Comparison of ENCODE assay signal across 23 cellular contexts in the genomic region with DNA sequence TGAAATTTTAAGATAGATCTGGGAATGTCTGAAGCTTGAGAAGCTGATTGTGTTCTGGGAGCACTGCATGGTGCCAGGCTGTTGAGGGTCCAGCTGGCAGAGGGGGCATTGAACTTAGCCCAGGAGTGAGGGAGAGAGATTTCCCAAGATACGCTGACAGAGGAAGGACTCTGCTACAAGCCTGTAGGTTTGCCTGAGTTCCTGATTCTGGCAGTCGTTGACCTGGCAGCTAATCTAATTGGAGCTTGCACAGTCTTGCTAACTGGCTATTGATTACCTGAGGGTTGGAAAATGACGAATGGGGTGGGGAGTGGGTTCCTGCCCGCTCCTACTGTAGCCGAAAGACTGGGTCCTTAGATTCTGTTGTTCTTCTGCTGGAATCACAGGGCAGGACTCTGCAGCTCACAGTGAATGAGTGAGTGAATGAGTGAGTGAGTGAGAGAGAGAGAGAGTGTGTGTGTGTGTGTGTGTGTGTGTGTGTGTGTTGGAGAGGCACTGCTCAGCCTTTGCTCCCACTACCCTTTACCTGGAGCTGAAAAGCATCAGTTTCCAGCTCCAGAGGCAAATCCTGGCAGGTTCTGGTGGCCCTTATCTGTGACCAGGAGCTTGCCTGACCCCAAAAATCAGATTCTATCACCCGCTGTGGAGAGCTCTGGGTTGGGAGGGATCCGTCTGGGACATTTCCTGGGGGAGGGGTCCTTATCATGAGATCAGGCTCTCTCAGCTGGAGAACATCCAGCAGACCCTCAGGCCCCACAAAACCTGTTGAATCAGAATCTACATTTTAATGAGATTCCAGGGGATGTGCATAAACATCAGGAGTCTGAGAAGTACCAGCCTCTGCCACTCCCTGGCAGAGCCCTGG. TPM values are rescaled to one million over a fixed set of nuclear protein-coding genes. Genes with fewer than 3 reads are reported as not detected.
A peak's percentile ranks its signal among the peaks of the same experiment; 100 is the strongest.
DNase-seq lines count a peak whose midpoint lies in the region; ATAC-seq, FAIRE-seq and TF ChIP-seq lines count a peak whose summit lies in the region.
"Had no signal": no experiment of that assay in that cellular context is flagged by ENCODE, and none has a peak within 500 bp of the region (broad histone marks: within the 10 kb centered on the region; RNA-seq: fewer than 3 reads in every experiment).

No MANE protein-coding gene starts in this region.

- no peak overlapping the region; the same call in 1 of the 2 replicates for H2BK5ac ChIP-seq in H1 (ENCODE audit: low read depth, low read length)
- H2BK5ac ChIP-seq in neuronal stem cell (ENCODE audit: low read length), result no peak overlapping the region

- FAIRE-seq in H1 (lab: Jason Lieb, UNC), result no peak

- H3K4me1 ChIP-seq in HEK293 (ENCODE audit: control insufficient read depth, insufficient read depth, low read length) (no peaks in the 10 kb centered on the region), H1 (replicated peaks in 1 of 4; ENCODE audit: control insufficient read depth in 3 of 4, insufficient read depth in 4 of 4, low read length in 3 of 4) (peaks cover 0 to 10% (median 4%) of the 10 kb centered on the region in 4 experiments; a peak in 6 of 7 replicates), neuronal stem cell (ENCODE audit: control insufficient read depth in 2 of 2, insufficient read depth in 1 of 2, low read depth in 1 of 2, low read length in 2 of 2) (peaks cover 0 to 3% of the 10 kb centered on the region in 2 donors)

- H3K9ac ChIP-seq in H1 (replicated peaks in 1 of 4; ENCODE audit: extremely low read depth in 1 of 4, low read depth in 3 of 4, low read length in 3 of 4), result peak overlapping the region in 1 of 4 experiments; percentile 56; a peak in 2 of 7 replicates
- H3K9ac ChIP-seq in neuronal stem cell (ENCODE audit: low read depth, low read length, poor library complexity), result no peak overlapping the region

- H3K79me1 ChIP-seq in H1 (ENCODE audit: low read depth, low read length) (peaks cover 10% of the 10 kb centered on the region), neuronal stem cell (ENCODE audit: low read depth, low read length) (peaks cover 21% of the 10 kb centered on the region)

- CTCF ChIA-PET in HEK293 (lab: Yijun Ruan, JAX) (interaction anchor here (0.6 to 1.3 kb wide), 6 partner anchors 10 to 150 kb away, joined by 3 to 5 read pairs (median 4); no protein-coding TSS in a partner anchor), H1 (lab: Charles Lee; ENCODE audit: partially characterized antibody) (interaction anchor here (0.7 to 4.1 kb wide), 14 partner anchors 11 to 401 kb away, joined by 3 to 39 read pairs (median 4); partner anchors contain the start of genes LCAT and NRN1L)

- H3K23ac ChIP-seq in H1 (ENCODE audit: insufficient read length) (no peak overlapping the region), neuronal stem cell (ENCODE audit: low read depth, low read length, poor library complexity) (no peak overlapping the region)

- H2BK12ac ChIP-seq in H1 (ENCODE audit: low read depth, low read length), result no peak overlapping the region
- H2BK12ac ChIP-seq in neuronal stem cell (ENCODE audit: low read length), result peak overlapping the region; percentile 8

- H3K18ac ChIP-seq in H1 (ENCODE audit: extremely low read depth, low read length) (peak overlapping the region; percentile 24; the same call in 1 of the 2 replicates), neuronal stem cell (ENCODE audit: low read length) (no peak overlapping the region)

- peaks cover 2 to 5% of the 10 kb centered on the region in 2 experiments for H4K20me1 ChIP-seq in H1 (replicated peaks in 1 of 2; ENCODE audit: control insufficient read depth in 1 of 2, insufficient read depth in 2 of 2, low read length in 2 of 2)

- no peaks in the 10 kb centered on the region for H3K9me3 ChIP-seq in HEK293 (ENCODE audit: control insufficient read depth, insufficient read depth, low read depth, low read length)
- no peaks in the 10 kb centered on the region for H3K9me3 ChIP-seq in H1 (ENCODE audit: insufficient read depth in 2 of 2, low read depth in 1 of 2, low read length in 1 of 2)
- no peaks in the 10 kb centered on the region for H3K9me3 ChIP-seq in neuronal stem cell (replicated peaks in 1 of 2; ENCODE audit: control insufficient read depth in 2 of 2, insufficient read depth in 1 of 2, low read depth in 1 of 2, low read length in 2 of 2)
- H3K9me3 ChIP-seq: ascending aorta, MG63 had no signal

- no peak for TF ChIP-seq CTCF in HEK293 (tag by site-specific recombination; IDR thresholded peaks at IDR 0.05)
- no peak for TF ChIP-seq CTCF in H1 (IDR thresholded peaks at IDR 0.05; ENCODE audit: control extremely low read depth in 1 of 3, insufficient read depth in 1 of 3, low read depth in 1 of 3, low read length in 3 of 3)

- H4K8ac ChIP-seq in H1 (ENCODE audit: extremely low read depth, insufficient read depth, low read length) (no peak overlapping the region), neuronal stem cell (ENCODE audit: low read depth, low read length) (no peak overlapping the region)

- TF ChIP-seq POLR2A in H1 (IDR thresholded peaks at IDR 0.05; ENCODE audit: control extremely low read depth in 1 of 2, low read depth in 2 of 2, low read length in 2 of 2), result no peak

- DNase-seq in H1 (ENCODE audit: low read depth in 1 of 2, low spot score in 2 of 2) (no peak), neuronal stem cell (ENCODE audit: low spot score) (no peak), NK-92 (lab: John Stamatoyannopoulos, UW; ENCODE audit: unreplicated experiment) (no peak), GM19240 (ENCODE audit: insufficient read length, low spot score) (no peak)
- DNase-seq: activated CD4-positive, alpha-beta memory T cell treated with anti-CD3 and anti-CD28 coated beads for 36 hours; activated naive CD4-positive, alpha-beta T cell treated with anti-CD3 and anti-CD28 coated beads, Interleukin-2, amount 10 ng/mL, durations not matched to agents 7 days and 5 days; activated T-cell treated with anti-CD3 and anti-CD28 coated beads, Interleukin-2, amount 50 U/mL, for 1 hour; CD8-positive, alpha-beta T cell; cerebellar nuclear complex; DMS79; HCEC 1CT; MG63; NCI-H146; nucleus accumbens; SHP77; stimulated activated CD4-positive, alpha-beta T cell treated with anti-CD3 and anti-CD28 coated beads, Interleukin-12 subunit alpha, Interleukin-12 subunit beta, amount 100 ng/mL, for 4 hours; T-helper 1 cell had no signal

- H3K27ac ChIP-seq in HEK293 (ENCODE audit: extremely low read depth, low read depth, low read length) (no peak overlapping the region), H1 (ENCODE audit: low read depth, low read length) (peak overlapping the region; percentile 22; the same call in 1 of the 2 replicates), neuronal stem cell (replicated peaks; ENCODE audit: low read length) (no peak overlapping the region)

- H3K4me3 ChIP-seq in HEK293 (ENCODE audit: low read depth, low read length) (no peak overlapping the region), H1 (ENCODE audit: extremely low read depth in 1 of 4, insufficient read depth in 2 of 4, low read depth in 3 of 4, low read length in 4 of 4) (no peak overlapping the region), neuronal stem cell (ENCODE audit: low read length in 2 of 2) (no peak overlapping the region)
- H3K4me3 ChIP-seq: ascending aorta, MG63 had no signal

- H4K5ac ChIP-seq in H1 (ENCODE audit: insufficient read length, low read depth, low read length), result no peak overlapping the region

- H3K27me3 ChIP-seq in H1 (replicated peaks in 1 of 4; ENCODE audit: control insufficient read depth in 3 of 4, extremely low read depth in 1 of 4, insufficient read depth in 3 of 4, low read length in 3 of 4) (no peaks in the 10 kb centered on the region), neuronal stem cell (ENCODE audit: control insufficient read depth in 3 of 3, insufficient read depth in 3 of 3, low read depth in 1 of 3, low read length in 3 of 3) (no peaks in the 10 kb centered on the region)
- H3K27me3 ChIP-seq: ascending aorta, MG63 had no signal

- TF ChIP-seq RAD21 in H1 (IDR thresholded peaks at IDR 0.05 in 1 of 2, conservative IDR thresholded peaks at IDR 0.05 in 1 of 2; ENCODE audit: low read depth in 2 of 2, low read length in 2 of 2), result no peak

- H3K14ac ChIP-seq in H1 (ENCODE audit: insufficient read length) (no peak overlapping the region), neuronal stem cell (ENCODE audit: low read length) (no peak overlapping the region)

- H3K79me2 ChIP-seq in H1 (ENCODE audit: control insufficient read depth in 1 of 2, insufficient read depth in 2 of 2, low read length in 2 of 2), result no peaks in the 10 kb centered on the region; a peak in 1 of 4 replicates

- no peak for ATAC-seq in GM18861 (IDR thresholded peaks at IDR 0.05; ENCODE audit: unreplicated experiment)
- ATAC-seq: CD8-positive, alpha-beta T cell; esophagus mucosa had no signal

- no peak overlapping the region for H2AK5ac ChIP-seq in H1 (ENCODE audit: low read depth, low read length)
- H2AK5ac ChIP-seq in neuronal stem cell (ENCODE audit: low read depth, low read length), result no peak overlapping the region

- no peak overlapping the region for H3K4ac ChIP-seq in H1 (replicated peaks; ENCODE audit: insufficient read length, low read depth, low read length)
- H3K4ac ChIP-seq in neuronal stem cell (ENCODE audit: low read length), result no peak overlapping the region

- no peak overlapping the region for H2BK20ac ChIP-seq in H1 (ENCODE audit: low read length)

- H3K4me2 ChIP-seq in H1 (ENCODE audit: insufficient read depth in 1 of 2, low read depth in 2 of 2, low read length in 2 of 2) (0 out of 4 replicates have a peak overlapping the region, but pooled peaks have one; percentile 6 to 12), neuronal stem cell (ENCODE audit: insufficient read depth, low read length, poor library complexity, severe bottlenecking) (no peak overlapping the region)

- no peaks in the 10 kb centered on the region for H3K23me2 ChIP-seq in H1 (ENCODE audit: low read depth, low read length)

- POLR2A ChIA-PET in HEK293 (lab: Yijun Ruan, JAX), result interaction anchor here (0.6 to 1.5 kb wide), 3 partner anchors 21 to 154 kb away, joined by 3 to 4 read pairs (median 4); no protein-coding TSS in a partner anchor
- POLR2A ChIA-PET in H1 (lab: Charles Lee; ENCODE audit: partially characterized antibody), result interaction anchor here (0.9 to 2.0 kb wide), 9 partner anchors 10 to 143 kb away, joined by 3 to 9 read pairs (median 3); partner anchors contain the start of genes PSKH1 and PSMB10

- H2BK120ac ChIP-seq in H1 (replicated peaks; ENCODE audit: low read depth, low read length) (no peak overlapping the region), neuronal stem cell (ENCODE audit: low read depth, low read length) (no peak overlapping the region)

- H3K56ac ChIP-seq in H1 (replicated peaks; ENCODE audit: insufficient read length, low read depth, low read length), result no peak overlapping the region

- no peak overlapping the region for H2AFZ ChIP-seq in H1 (ENCODE audit: low read length)
- H2AFZ ChIP-seq in neuronal stem cell (ENCODE audit: low read length), result no peak overlapping the region

- no peak overlapping the region for H4K91ac ChIP-seq in H1 (replicated peaks; ENCODE audit: insufficient read length, low read length)
- H4K91ac ChIP-seq in neuronal stem cell (ENCODE audit: low read depth, low read length, poor library complexity), result no peak overlapping the region

- TF ChIP-seq EP300 in H1 (IDR thresholded peaks at IDR 0.05; ENCODE audit: borderline replicate concordance in 1 of 2, low read depth in 2 of 2, low read length in 2 of 2), result no peak

- H3K36me3 ChIP-seq in HEK293 (ENCODE audit: control insufficient read depth in 2 of 2, insufficient read depth in 1 of 2, low read length in 2 of 2) (peaks cover 0 to 59% of the 10 kb centered on the region in 2 experiments; a peak in 2 of 3 replicates), H1 (ENCODE audit: control insufficient read depth in 2 of 4, insufficient read depth in 4 of 4, low read length in 3 of 4) (no peaks in the 10 kb centered on the region; a peak in 1 of 8 replicates), neuronal stem cell (replicated peaks in 1 of 2; ENCODE audit: control insufficient read depth in 2 of 2, insufficient read depth in 2 of 2, low read length in 2 of 2) (peaks cover 15 to 57% of the 10 kb centered on the region in 2 donors)
- H3K36me3 ChIP-seq: MG63 had no signal

- no peak overlapping the region for H2BK15ac ChIP-seq in H1 (ENCODE audit: low read length)
- no peak overlapping the region for H2BK15ac ChIP-seq in neuronal stem cell (ENCODE audit: low read length)

- WGBS in H1 (ENCODE audit: extremely low coverage in 1 of 2, insufficient coverage in 1 of 2, insufficient read length in 1 of 2, insufficient replicate concordance in 2 of 2, low coverage in 1 of 2, low lambda C conversion rate in 2 of 2, missing lambda C conversion rate in 1 of 2), 2 experiments, result 78% methylated on average over 7 of the region's 7 CpGs; no CpG with 5 or more reads in 1 of the 2 experiments
- no CpG with 5 or more reads among the region's 7 CpGs for WGBS in neuronal stem cell (ENCODE audit: extremely low coverage in 2 of 2, insufficient read length in 2 of 2, insufficient replicate concordance in 1 of 2), 2 donors

RNA-seq across cellular contexts. Expression of gene CTRL, which starts 16.7 kb away (rescaled TPM):
- 1.7 and 5.0 TPM in 2 replicates for total RNA-seq in H1 (2021; fragmentation: NEBNext Ultra II Directional; extraction: Animal tissue kit (Norgen Biotek cat#: 25700))
- polyA plus RNA-seq in H1 (2011; rRNA removed), result 4.0 and 4.2 TPM in 2 replicates
- 2.6 TPM for polyA plus RNA-seq in H1 (2011; cell fraction: cytosol; rRNA removed)
- 5.7 TPM for polyA plus RNA-seq in H1 (2011; cell fraction: nucleus; rRNA removed)
- polyA plus RNA-seq in H1 (2012, experiment 1 of 2), result 3.4 to 4.9 TPM (median 3.9 TPM) in 4 replicates
- 5.9 TPM for polyA plus RNA-seq in H1 (2012, experiment 2 of 2)
- 1.9 TPM for polyA plus RNA-seq in H1 (2013, experiment 1 of 2)
- polyA plus RNA-seq in H1 (2013, experiment 2 of 2), result 1.7 TPM
- polyA minus RNA-seq in H1 (2011; rRNA and poly(A)+ RNA removed), result 1.3 and 1.5 TPM in 2 replicates
- 1.0 TPM for polyA minus RNA-seq in H1 (2011; cell fraction: cytosol; rRNA and poly(A)+ RNA removed)
- polyA minus RNA-seq in H1 (2011; cell fraction: nucleus; rRNA and poly(A)+ RNA removed), result 0.90 TPM
- 0.46 TPM for polyA plus RNA-seq in neuronal stem cell (2013, experiment 1 of 2)
- 0.43 TPM for polyA plus RNA-seq in neuronal stem cell (2013, experiment 2 of 2)

RNA-seq across cellular contexts. Expression of gene PSMB10, which starts 21.7 kb away (rescaled TPM):
- total RNA-seq in H1 (2021; fragmentation: NEBNext Ultra II Directional; extraction: Animal tissue kit (Norgen Biotek cat#: 25700)), result 32.1 and 38.8 TPM in 2 replicates
- 61.9 and 81.7 TPM in 2 replicates for polyA plus RNA-seq in H1 (2011; rRNA removed)
- 47.2 TPM for polyA plus RNA-seq in H1 (2011; cell fraction: cytosol; rRNA removed)
- 36.5 TPM for polyA plus RNA-seq in H1 (2011; cell fraction: nucleus; rRNA removed)
- polyA plus RNA-seq in H1 (2012, experiment 1 of 2), result 29.7 to 57.9 TPM (median 50.6 TPM) in 4 replicates
- 57.3 TPM for polyA plus RNA-seq in H1 (2012, experiment 2 of 2)
- polyA plus RNA-seq in H1 (2013, experiment 1 of 2), result 64.3 TPM
- 57.8 TPM for polyA plus RNA-seq in H1 (2013, experiment 2 of 2)
- polyA minus RNA-seq in H1 (2011; rRNA and poly(A)+ RNA removed), result 4.0 and 6.0 TPM in 2 replicates
- polyA minus RNA-seq in H1 (2011; cell fraction: cytosol; rRNA and poly(A)+ RNA removed), result 15.5 TPM
- 14.2 TPM for polyA minus RNA-seq in H1 (2011; cell fraction: nucleus; rRNA and poly(A)+ RNA removed)
- 9.9 TPM for polyA plus RNA-seq in neuronal stem cell (2013, experiment 1 of 2)
- 10.6 TPM for polyA plus RNA-seq in neuronal stem cell (2013, experiment 2 of 2)

RNA-seq across cellular contexts. Expression of gene PSKH1, which starts 21.9 kb away (rescaled TPM):
- total RNA-seq in H1 (2021; fragmentation: NEBNext Ultra II Directional; extraction: Animal tissue kit (Norgen Biotek cat#: 25700)), result 24.8 and 25.4 TPM in 2 replicates
- 51.0 and 55.8 TPM in 2 replicates for polyA plus RNA-seq in H1 (2011; rRNA removed)
- 34.2 TPM for polyA plus RNA-seq in H1 (2011; cell fraction: cytosol; rRNA removed)
- polyA plus RNA-seq in H1 (2011; cell fraction: nucleus; rRNA removed), result 45.7 TPM
- polyA plus RNA-seq in H1 (2012, experiment 1 of 2), result 21.9 to 30.0 TPM (median 27.0 TPM) in 4 replicates
- 29.5 TPM for polyA plus RNA-seq in H1 (2012, experiment 2 of 2)
- 23.3 TPM for polyA plus RNA-seq in H1 (2013, experiment 1 of 2)
- polyA plus RNA-seq in H1 (2013, experiment 2 of 2), result 23.3 TPM
- polyA minus RNA-seq in H1 (2011; rRNA and poly(A)+ RNA removed), result 57.8 and 66.9 TPM in 2 replicates
- 27.6 TPM for polyA minus RNA-seq in H1 (2011; cell fraction: cytosol; rRNA and poly(A)+ RNA removed)
- polyA minus RNA-seq in H1 (2011; cell fraction: nucleus; rRNA and poly(A)+ RNA removed), result 35.7 TPM
- polyA plus RNA-seq in neuronal stem cell (2013, experiment 1 of 2), result 34.6 TPM
- polyA plus RNA-seq in neuronal stem cell (2013, experiment 2 of 2), result 30.4 TPM

RNA-seq across cellular contexts. Expression of gene LCAT, which starts 28.9 kb away (rescaled TPM):
- 14.9 and 19.6 TPM in 2 replicates for total RNA-seq in H1 (2021; fragmentation: NEBNext Ultra II Directional; extraction: Animal tissue kit (Norgen Biotek cat#: 25700))
- polyA plus RNA-seq in H1 (2011; rRNA removed), result 9.4 and 11.6 TPM in 2 replicates
- polyA plus RNA-seq in H1 (2011; cell fraction: cytosol; rRNA removed), result 9.3 TPM
- 62.0 TPM for polyA plus RNA-seq in H1 (2011; cell fraction: nucleus; rRNA removed)
- 19.5 to 25.9 TPM (median 21.2 TPM) in 4 replicates for polyA plus RNA-seq in H1 (2012, experiment 1 of 2)
- 22.3 TPM for polyA plus RNA-seq in H1 (2012, experiment 2 of 2)
- 15.8 TPM for polyA plus RNA-seq in H1 (2013, experiment 1 of 2)
- polyA plus RNA-seq in H1 (2013, experiment 2 of 2), result 13.4 TPM
- 1.4 and 2.8 TPM in 2 replicates for polyA minus RNA-seq in H1 (2011; rRNA and poly(A)+ RNA removed)
- 7.0 TPM for polyA minus RNA-seq in H1 (2011; cell fraction: cytosol; rRNA and poly(A)+ RNA removed)
- polyA minus RNA-seq in H1 (2011; cell fraction: nucleus; rRNA and poly(A)+ RNA removed), result 8.9 TPM
- polyA plus RNA-seq in neuronal stem cell (2013, experiment 1 of 2), result 13.5 TPM
- polyA plus RNA-seq in neuronal stem cell (2013, experiment 2 of 2), result 14.5 TPM

RNA-seq across cellular contexts. Expression of gene NRN1L, which starts 30.3 kb away (rescaled TPM):
- 4.1 and 4.9 TPM in 2 replicates for total RNA-seq in H1 (2021; fragmentation: NEBNext Ultra II Directional; extraction: Animal tissue kit (Norgen Biotek cat#: 25700))
- polyA plus RNA-seq in H1 (2011; rRNA removed), result 35.2 and 49.3 TPM in 2 replicates
- 17.6 TPM for polyA plus RNA-seq in H1 (2011; cell fraction: cytosol; rRNA removed)
- polyA plus RNA-seq in H1 (2011; cell fraction: nucleus; rRNA removed), result 14.2 TPM
- 3.5 to 5.9 TPM (median 4.8 TPM) in 4 replicates for polyA plus RNA-seq in H1 (2012, experiment 1 of 2)
- 11.2 TPM for polyA plus RNA-seq in H1 (2012, experiment 2 of 2)
- 10.1 TPM for polyA plus RNA-seq in H1 (2013, experiment 1 of 2)
- polyA plus RNA-seq in H1 (2013, experiment 2 of 2), result 11.0 TPM
- polyA minus RNA-seq in H1 (2011; rRNA and poly(A)+ RNA removed), result 0.93 and 1.3 TPM in 2 replicates
- polyA minus RNA-seq in H1 (2011; cell fraction: cytosol; rRNA and poly(A)+ RNA removed), result 5.9 TPM
- 2.7 TPM for polyA minus RNA-seq in H1 (2011; cell fraction: nucleus; rRNA and poly(A)+ RNA removed)
- 0.70 TPM for polyA plus RNA-seq in neuronal stem cell (2013, experiment 1 of 2)
- polyA plus RNA-seq in neuronal stem cell (2013, experiment 2 of 2), result 0.42 TPM
- total RNA-seq: ascending aorta, esophagus mucosa, IMR-90, temporal lobe had no signal
